Comparison of ENCODE assay signal across 19 cellular contexts in the genomic region with DNA sequence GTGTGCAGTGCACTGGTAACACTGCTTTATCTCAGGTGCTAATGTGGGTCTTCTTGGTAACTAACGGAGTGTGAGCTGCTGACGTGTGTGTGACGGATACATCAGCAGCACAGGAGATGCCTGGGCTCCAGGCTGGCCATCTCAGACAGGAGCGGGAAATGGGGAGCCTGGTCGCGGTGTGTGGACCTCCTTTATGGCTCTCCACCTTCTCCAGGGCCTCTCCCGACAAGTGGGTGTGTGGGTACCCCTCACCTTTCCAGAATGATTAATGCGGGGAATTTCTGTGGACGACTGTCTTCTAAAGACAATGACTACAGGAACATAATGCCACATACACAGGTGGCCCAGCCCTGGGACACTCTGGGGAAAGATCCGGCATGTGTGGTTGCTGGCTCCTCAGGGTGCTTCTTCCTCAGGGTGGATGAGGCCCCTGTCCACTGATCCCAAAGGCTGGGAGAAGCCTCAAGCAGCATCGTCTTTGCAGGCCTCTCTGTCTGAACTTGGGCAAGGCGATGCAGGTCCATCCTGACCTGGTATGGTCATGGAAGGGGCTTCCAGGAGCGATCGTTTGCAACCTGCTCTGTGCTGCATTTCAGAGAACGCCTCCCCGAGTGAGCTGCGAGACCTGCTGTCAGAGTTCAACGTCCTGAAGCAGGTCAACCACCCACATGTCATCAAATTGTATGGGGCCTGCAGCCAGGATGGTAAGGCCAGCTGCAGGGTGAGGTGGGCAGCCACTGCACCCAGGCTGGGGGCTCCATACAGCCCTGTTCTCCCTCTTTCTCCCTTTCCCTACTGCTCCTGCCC. TPM values are rescaled to one million over a fixed set of nuclear protein-coding genes. Genes with fewer than 3 reads are reported as not detected.
"Had no signal": no experiment of that assay in that cellular context is flagged by ENCODE, and none has a peak within 500 bp of the region (broad histone marks: within the 10 kb centered on the region; RNA-seq: fewer than 3 reads in every experiment).

No MANE protein-coding gene starts in this region.

- H3K4me1 ChIP-seq: ascending aorta, gastrocnemius medialis, tibial artery had no signal

- H3K36me3 ChIP-seq: ascending aorta, gastrocnemius medialis, left ventricle myocardium inferior, tibial artery, vagina had no signal

- DNase-seq: activated B cell treated with CpG ODN at 0.5 μM for 24 hours; activated CD4-positive, alpha-beta T cell treated with anti-CD3 and anti-CD28 coated beads for 48 hours; activated naive CD4-positive, alpha-beta T cell treated with Interleukin-2 at 50 U/mL for 16 hours; cortex of kidney; effector CD4-positive, alpha-beta T cell; gastrocnemius medialis; left ventricle myocardium inferior; naive thymus-derived CD4-positive, alpha-beta T cell; retina; stimulated activated CD4-positive, alpha-beta T cell treated with anti-CD3 and anti-CD28 coated beads, Interleukin-2, amount 100 ng/mL, for 24 hours; stimulated activated naive CD8-positive, alpha-beta T cell treated with anti-CD3 and anti-CD28 coated beads, Interleukin-15, Interleukin-2, amounts not matched to agents 100 U/mL and 50 U/mL, for 24 hours; substantia nigra; T-helper 9 cell had no signal

- H3K27ac Mint-ChIP-seq: activated B cell treated with CpG ODN at 0.5 μM for 24 hours had no signal

- H3K27me3 ChIP-seq: ascending aorta, gastrocnemius medialis, vagina had no signal

- H3K27me3 Mint-ChIP-seq: activated B cell treated with CpG ODN at 0.5 μM for 24 hours; naive thymus-derived CD4-positive, alpha-beta T cell had no signal

- H3K4me3 ChIP-seq: ascending aorta, gastrocnemius medialis, left ventricle myocardium inferior, SK-N-MC, tibial artery, vagina had no signal

- H3K9me3 ChIP-seq: ascending aorta, gastrocnemius medialis, left ventricle myocardium inferior, tibial artery, vagina had no signal

- H3K4me3 Mint-ChIP-seq: activated B cell treated with CpG ODN at 0.5 μM for 24 hours; activated T-helper 1 cell treated with anti-CD3 and anti-CD28 coated beads, Interleukin-12 subunit alpha, Interleukin-12 subunit beta, Interleukin-2, Interleukin-4 antibody, amounts not matched to agents 30 ng/mL and 10 ng/mL and 1 ng/mL, durations not matched to agents 14 hours and 24 hours and 36 hours had no signal

- ATAC-seq: esophagus mucosa; gastrocnemius medialis; naive thymus-derived CD4-positive, alpha-beta T cell; stimulated activated naive CD8-positive, alpha-beta T cell treated with anti-CD3 and anti-CD28 coated beads, Interleukin-15, Interleukin-2, amounts not matched to agents 100 U/mL and 50 U/mL, for 24 hours had no signal

- H3K27ac ChIP-seq: ascending aorta, gastrocnemius medialis, left ventricle myocardium inferior, SK-N-MC, tibial artery, vagina had no signal

- H3K36me3 Mint-ChIP-seq: naive thymus-derived CD4-positive, alpha-beta T cell had no signal

- H3K9me3 Mint-ChIP-seq: activated B cell treated with CpG ODN at 0.5 μM for 24 hours; activated T-helper 1 cell treated with anti-CD3 and anti-CD28 coated beads, Interleukin-12 subunit alpha, Interleukin-12 subunit beta, Interleukin-2, Interleukin-4 antibody, amounts not matched to agents 30 ng/mL and 10 ng/mL and 1 ng/mL, durations not matched to agents 14 hours and 24 hours and 36 hours; naive thymus-derived CD4-positive, alpha-beta T cell had no signal

RNA-seq across cellular contexts. Expression of a gene that starts 41.1 kb away (rescaled TPM):
- total RNA-seq: activated B cell treated with CpG ODN at 0.5 μM for 24 hours, ascending aorta had no signal
- polyA plus RNA-seq: naive thymus-derived CD4-positive, alpha-beta T cell had no signal
